31 cellular contexts compared by ENCODE assay signal in the genomic region with DNA sequence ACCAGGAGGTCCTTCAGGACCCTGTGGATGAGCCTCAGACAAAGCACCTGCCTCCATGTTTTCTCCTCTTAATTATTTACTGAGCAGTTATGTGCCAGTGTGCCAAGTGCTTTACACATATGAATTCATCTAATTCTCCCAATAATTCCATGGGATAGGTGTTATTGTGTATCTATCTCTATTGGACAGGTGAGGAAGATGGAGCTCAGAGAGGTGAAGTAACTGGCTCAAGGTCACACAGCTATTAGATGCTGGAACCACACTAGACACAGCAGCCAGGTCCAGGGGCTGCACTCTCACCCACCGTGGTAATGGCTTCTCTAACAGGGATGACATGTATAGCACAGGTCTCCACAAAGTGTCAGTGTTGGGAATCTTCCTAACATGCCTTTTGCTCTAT.
"Had no signal": no experiment of that assay in that cellular context is flagged by ENCODE, and none has a peak within 500 bp of the region (broad histone marks: within the 10 kb centered on the region; RNA-seq: fewer than 3 reads in every experiment).

No MANE protein-coding gene starts in this region.

- DNase-seq: activated B cell treated with CpG ODN at 0.5 μM for 24 hours; activated CD4-positive, alpha-beta T cell treated with anti-CD3 and anti-CD28 coated beads for 48 hours; activated CD4-positive, alpha-beta T cell treated with anti-CD3 and anti-CD28 coated beads, Interleukin-2, amount 50 U/mL, for 1 hour; activated CD4-positive, alpha-beta T cell treated with anti-CD3 and anti-CD28 coated beads, Interleukin-2, amount 50 U/mL, for 48 hours; activated CD8-positive, alpha-beta memory T cell treated with anti-CD3 and anti-CD28 coated beads for 24 hours; activated CD8-positive, alpha-beta T cell treated with anti-CD3 and anti-CD28 coated beads for 36 hours; activated effector memory CD4-positive, alpha-beta T cell treated with Interleukin-2 at 50 U/mL for 16 hours; activated gamma-delta T cell treated with Interleukin-2 at 50 U/mL for 16 hours; activated naive CD4-positive, alpha-beta T cell treated with anti-CD3 and anti-CD28 coated beads, Interleukin-2, amount 50 U/mL, for 16 hours; activated naive CD4-positive, alpha-beta T cell treated with Interleukin-2 at 50 U/mL for 16 hours; activated T-cell treated with anti-CD3 and anti-CD28 coated beads, Interleukin-2, amount 50 U/mL, for 4 hours; amniotic stem cell; anterior cingulate cortex; brain microvascular endothelial cell; dorsolateral prefrontal cortex; effector memory CD4-positive, alpha-beta T cell; endodermal cell; erythroblast; foreskin keratinocyte; gastrocnemius medialis; glutamatergic neuron; T-helper 17 cell; T1000; WERI-Rb-1 had no signal

- H3K9me3 ChIP-seq: esophagus muscularis mucosa, gastrocnemius medialis, heart left ventricle had no signal

- H3K4me3 ChIP-seq: coronary artery, dorsolateral prefrontal cortex, esophagus muscularis mucosa, gastrocnemius medialis, heart left ventricle had no signal

- H3K27ac ChIP-seq: brain microvascular endothelial cell, coronary artery, dorsolateral prefrontal cortex, esophagus muscularis mucosa, foreskin keratinocyte, gastrocnemius medialis, heart left ventricle, WERI-Rb-1 had no signal

- H3K36me3 ChIP-seq: brain microvascular endothelial cell, esophagus muscularis mucosa, gastrocnemius medialis, heart left ventricle, WERI-Rb-1 had no signal

- FAIRE-seq: astrocyte, bronchial epithelial cell had no signal

- ATAC-seq: activated CD4-positive, CD25-positive, alpha-beta regulatory T cell treated with anti-CD3 and anti-CD28 coated beads, Interleukin-2, amount 50 U/mL, for 24 hours; activated CD8-positive, alpha-beta T cell treated with anti-CD3 and anti-CD28 coated beads for 36 hours; activated T-cell treated with anti-CD3 and anti-CD28 coated beads, Interleukin-2, amount 50 U/mL, for 4 hours; activated T-helper 17 cell treated with anti-CD3 and anti-CD28 coated beads, Interleukin-2, amount 50 U/mL, for 72 hours; foreskin keratinocyte; gastrocnemius medialis; heart left ventricle; T-helper 17 cell had no signal
